ENCODE assay signal across 8 cellular contexts in genomic region chr2:96537066-96537733, GRCh38. TPM values are rescaled to one million over a fixed set of nuclear protein-coding genes. Genes with fewer than 3 reads are reported as not detected.
DNase-seq lines count a peak whose midpoint lies in the region; ATAC-seq and TF ChIP-seq lines count a peak whose summit lies in the region.

No MANE protein-coding gene starts in this region.

- in situ Hi-C loops in SK-MEL-5 (cut with HindIII; ENCODE audit: low pct_unique_long_range_greater_than_20kb, low sequenced_read_pairs), result loop anchor here (25.0 kb wide), 1 partner anchor 100 kb away; no protein-coding TSS in a partner anchor

- CTCF ChIA-PET in activated naive CD4-positive, alpha-beta T cell treated with anti-CD3 and anti-CD28 coated beads for 36 hours (lab: Charles Lee), result interaction anchor here (1.0 to 9.3 kb wide), 4 partner anchors 9 to 216 kb away, joined by 3 to 71 read pairs (median 30); no protein-coding TSS in a partner anchor

- H3K9me3 Mint-ChIP-seq in activated naive CD4-positive, alpha-beta T cell treated with anti-CD3 and anti-CD28 coated beads for 36 hours, result no peaks in the 10 kb centered on the region

- peaks cover 17 to 33% (median 22%) of the 10 kb centered on the region in 11 experiments for H3K36me3 ChIP-seq in BLaER1 treated with 17β-estradiol and CSF1 and Interleukin-3, amounts not matched to agents 10 nM and 100 nM
- H3K36me3 ChIP-seq in prostate gland (no peaks in the 10 kb centered on the region), urinary bladder (ENCODE audit: insufficient read depth) (no peaks in the 10 kb centered on the region)

- H3K27me3 ChIP-seq in BLaER1 treated with 17β-estradiol and CSF1 and Interleukin-3, amounts not matched to agents 10 nM and 100 nM, result no peaks in the 10 kb centered on the region; a peak in 1 of 22 replicates
- H3K27me3 ChIP-seq in prostate gland (replicated peaks; ENCODE audit: insufficient read depth), result no peaks in the 10 kb centered on the region

- TF ChIP-seq POLR2A in prostate gland (IDR thresholded peaks at IDR 0.05), result no peak

- WGBS in prostate gland, result under 1% methylated on average over 57 of the region's 61 CpGs
- under 1% methylated on average over 61 of the region's 61 CpGs for WGBS in urinary bladder

- H3K4me2 ChIP-seq in BLaER1 treated with 17β-estradiol and CSF1 and Interleukin-3, amounts not matched to agents 10 nM and 100 nM, result peak overlapping the region; percentile 97 to 100 (median 99)

- peaks cover 47% of the 10 kb centered on the region for H3K36me3 Mint-ChIP-seq in activated naive CD4-positive, alpha-beta T cell treated with anti-CD3 and anti-CD28 coated beads for 36 hours (ENCODE audit: low read depth)

- H3K27ac ChIP-seq in BLaER1 treated with 17β-estradiol and CSF1 and Interleukin-3, amounts not matched to agents 10 nM and 100 nM, result peak overlapping the region; percentile 94 to 99 (median 98)
- H3K27ac ChIP-seq in prostate gland, result peak overlapping the region; percentile 86 to 87
- peak overlapping the region; percentile 88 for H3K27ac ChIP-seq in urinary bladder (ENCODE audit: low read depth)

- intact Hi-C loops in activated naive CD4-positive, alpha-beta T cell treated with anti-CD3 and anti-CD28 coated beads for 36 hours (cut with micrococcal nuclease), result loop anchor here (2.0 to 5.0 kb wide), 4 partner anchors 100 to 425 kb away; partner anchors contain the start of genes CIAO1, KANSL3, STARD7 and TMEM127
- intact Hi-C loops in Right ventricle myocardium superior (cut with DNase I) (no loop called here), prostate gland (cut with DNase I) (loop anchor here (5.0 to 10.0 kb wide), 4 partner anchors 100 to 418 kb away; partner anchors contain the start of genes KANSL3 and STARD7)

- TF ChIP-seq CTCF in prostate gland (IDR thresholded peaks at IDR 0.05), result no peak

- H3K9me3 ChIP-seq in BLaER1 treated with 17β-estradiol and CSF1 and Interleukin-3, amounts not matched to agents 10 nM and 100 nM (replicated peaks in 1 of 11), result peaks cover 0 to 5% (median 0%) of the 10 kb centered on the region in 11 experiments; a peak in 6 of 22 replicates
- H3K9me3 ChIP-seq in prostate gland, result no peaks in the 10 kb centered on the region

- peak overlapping the region; percentile 76 to 95 (median 82) for H3K4me3 ChIP-seq in BLaER1 treated with 17β-estradiol and CSF1 and Interleukin-3, amounts not matched to agents 10 nM and 100 nM
- peak overlapping the region; percentile 63 to 64 for H3K4me3 ChIP-seq in prostate gland
- H3K4me3 ChIP-seq in urinary bladder (ENCODE audit: low read depth, low read length), result peak overlapping the region; percentile 87

- peak overlapping the region; percentile 93 to 99 (median 97) for H3K9ac ChIP-seq in BLaER1 treated with 17β-estradiol and CSF1 and Interleukin-3, amounts not matched to agents 10 nM and 100 nM

- peak; percentile 55 for ATAC-seq in GM19395 (IDR thresholded peaks at IDR 0.05; ENCODE audit: unreplicated experiment)
- ATAC-seq in HG03460 (IDR thresholded peaks at IDR 0.05; ENCODE audit: unreplicated experiment), result peak; percentile 50
- peak; percentile 51 for ATAC-seq in Right ventricle myocardium superior (ENCODE audit: poor library complexity)

- peak overlapping the region; percentile 96 for H3K4me3 Mint-ChIP-seq in activated naive CD4-positive, alpha-beta T cell treated with anti-CD3 and anti-CD28 coated beads for 36 hours

- H3K4me1 ChIP-seq in BLaER1 treated with 17β-estradiol and CSF1 and Interleukin-3, amounts not matched to agents 10 nM and 100 nM, result peaks cover 69 to 85% (median 81%) of the 10 kb centered on the region in 10 experiments
- H3K4me1 ChIP-seq in prostate gland (replicated peaks) (peaks cover 15% of the 10 kb centered on the region), urinary bladder (ENCODE audit: insufficient read depth) (peaks cover 4% of the 10 kb centered on the region)

- DNase-seq in SK-MEL-5 (ENCODE audit: low read depth, low spot score), result peak; percentile 38
- DNase-seq in activated naive CD4-positive, alpha-beta T cell treated with anti-CD3 and anti-CD28 coated beads for 36 hours, result peak; percentile 94
- peak; percentile 89 for DNase-seq in Right ventricle myocardium superior
- peak; percentile 44 for DNase-seq in prostate gland (ENCODE audit: low spot score)

- peaks cover 49 to 55% (median 52%) of the 10 kb centered on the region in 11 experiments for H4K20me1 ChIP-seq in BLaER1 treated with 17β-estradiol and CSF1 and Interleukin-3, amounts not matched to agents 10 nM and 100 nM

- peaks cover 60% of the 10 kb centered on the region for H3K4me1 Mint-ChIP-seq in activated naive CD4-positive, alpha-beta T cell treated with anti-CD3 and anti-CD28 coated beads for 36 hours (ENCODE audit: low read depth)

- no peaks in the 10 kb centered on the region for H3K27me3 Mint-ChIP-seq in activated naive CD4-positive, alpha-beta T cell treated with anti-CD3 and anti-CD28 coated beads for 36 hours (ENCODE audit: low read depth)

- peak overlapping the region; percentile 99 for H3K27ac Mint-ChIP-seq in activated naive CD4-positive, alpha-beta T cell treated with anti-CD3 and anti-CD28 coated beads for 36 hours

RNA-seq across cellular contexts. Expression of gene ARID5A, which starts 0.6 kb away (rescaled TPM):
- total RNA-seq in SK-MEL-5 (2014; rRNA removed; shearing (Covaris generic)), result 3.6 TPM in 2 replicates
- polyA plus RNA-seq in SK-MEL-5 (2015; cell fraction: cytosol; rRNA removed), result 8.7 and 9.0 TPM in 2 replicates
- polyA plus RNA-seq in SK-MEL-5 (2015; cell fraction: nucleus; rRNA removed), result 10.8 and 12.1 TPM in 2 replicates
- 100 to 1,000 TPM; 349 to 351 TPM for total RNA-seq in activated naive CD4-positive, alpha-beta T cell treated with anti-CD3 and anti-CD28 coated beads for 36 hours
- total RNA-seq in Right ventricle myocardium superior, result 9.4 TPM
- 10 to 100 TPM; 23.0 to 54.6 TPM for total RNA-seq in prostate gland
- 10.7 TPM for total RNA-seq in urinary bladder
- 50.8 TPM for polyA plus RNA-seq in urinary bladder

RNA-seq across cellular contexts. Expression of gene NEURL3, which starts 32.0 kb away (rescaled TPM):
- not detected in 2 replicates for total RNA-seq in SK-MEL-5 (2014; rRNA removed; shearing (Covaris generic))
- polyA plus RNA-seq in SK-MEL-5 (2015; cell fraction: cytosol; rRNA removed), result not detected in 2 replicates
- 0.38 TPM in 1 of 2 replicates, not detected in the other for polyA plus RNA-seq in SK-MEL-5 (2015; cell fraction: nucleus; rRNA removed)
- total RNA-seq in activated naive CD4-positive, alpha-beta T cell treated with anti-CD3 and anti-CD28 coated beads for 36 hours, result under 1 TPM; 0.48 to 0.57 TPM
- total RNA-seq in Right ventricle myocardium superior (not detected), prostate gland (10 to 100 TPM in 1 of 2 donors, 1 to 10 TPM in 1; 8.9 to 28.9 TPM), urinary bladder (not detected)
- 0.04 TPM for polyA plus RNA-seq in urinary bladder

Comparison
In these comparisons a context has a peak if more than half of its experiments do, and no peak if none do; other contexts are left out.
1. Peak in every context shown above with its lines: DNase-seq, ATAC-seq, H3K4me3 ChIP-seq and H3K27ac ChIP-seq.
2. DNase-seq: peak in every context shown above with its lines; median percentile 94 in activated naive CD4-positive, alpha-beta T cell treated with anti-CD3 and anti-CD28 coated beads for 36 hours; 89 in Right ventricle myocardium superior; 44 in prostate gland; 38 in SK-MEL-5.
3. RNA of gene ARID5A, which starts 0.6 kb away (total RNA-seq): 349 to 351 TPM in activated naive CD4-positive, alpha-beta T cell treated with anti-CD3 and anti-CD28 coated beads for 36 hours; 23.0 to 54.6 TPM in prostate gland, 10.7 TPM in urinary bladder (single experiment), 9.4 TPM in Right ventricle myocardium superior (single experiment) and 3.6 TPM in SK-MEL-5; every median in the first group is over 4 times any median in the second.